ENCODE assay signal across 1 cellular context in genomic region chr16:35485915-35486314, GRCh38.
TF ChIP-seq lines count a peak whose summit lies in the region.

No MANE protein-coding gene starts in this region.

TF ChIP-seq in HepG2, 621 proteins besides CTCF, POLR2A, EP300 and RAD21 (continued from another document):
- TF ChIP-seq AHDC1 (CRISPR knock-in tag; IDR thresholded peaks at IDR 0.05; ENCODE audit: borderline replicate concordance) = no peak
TF ChIP-seq in HepG2: peak in this region for 1.
